In genomic region chr2:1654696-1655374, GRCh38 we compare ENCODE assay signal across 18 cellular contexts.
DNase-seq lines count a peak whose midpoint lies in the region; ATAC-seq, FAIRE-seq and TF ChIP-seq lines count a peak whose summit lies in the region.
"Had no signal": no experiment of that assay in that cellular context is flagged by ENCODE, and none has a peak within 500 bp of the region (broad histone marks: within the 10 kb centered on the region; RNA-seq: fewer than 3 reads in every experiment).

No MANE protein-coding gene starts in this region.

- H3K27me3 ChIP-seq in MG63 = no peaks in the 10 kb centered on the region
- no peaks in the 10 kb centered on the region for H3K27me3 ChIP-seq in mesenchymal stem cell (ENCODE audit: control insufficient read depth in 1 of 2, insufficient read depth in 1 of 2, low read length in 2 of 2)
- no peaks in the 10 kb centered on the region for H3K27me3 ChIP-seq in transverse colon
- H3K27me3 ChIP-seq in pancreas = no peaks in the 10 kb centered on the region
- no peaks in the 10 kb centered on the region for H3K27me3 ChIP-seq in tibial nerve

- H2BK120ac ChIP-seq in mesenchymal stem cell (ENCODE audit: low read depth, low read length) = no peak overlapping the region

- no peak overlapping the region for H3K23ac ChIP-seq in mesenchymal stem cell (ENCODE audit: low read length in 2 of 2)

- no peak overlapping the region for H3K18ac ChIP-seq in mesenchymal stem cell (ENCODE audit: low read depth in 1 of 2, low read length in 2 of 2)

- H4K8ac ChIP-seq in mesenchymal stem cell (ENCODE audit: low read length) = no peak overlapping the region

- H2BK5ac ChIP-seq in mesenchymal stem cell (ENCODE audit: low read depth, low read length, poor library complexity, severe bottlenecking) = peak overlapping the region; percentile 79

- no peak overlapping the region for H2BK15ac ChIP-seq in mesenchymal stem cell (ENCODE audit: low read depth, poor library complexity, severe bottlenecking)

- no peak overlapping the region for H3K4me3 ChIP-seq in MG63
- H3K4me3 ChIP-seq in mesenchymal stem cell (ENCODE audit: insufficient read depth in 1 of 2, low read depth in 1 of 2, low read length in 2 of 2) = no peak overlapping the region
- H3K4me3 ChIP-seq in transverse colon = no peak overlapping the region
- H3K4me3 ChIP-seq in pancreas = no peak overlapping the region
- H3K4me3 ChIP-seq in tibial nerve = no peak overlapping the region

- H3K4me1 ChIP-seq in mesenchymal stem cell (ENCODE audit: control insufficient read depth, insufficient read depth, low read depth, low read length) = peaks cover 50% of the 10 kb centered on the region
- H3K4me1 ChIP-seq in transverse colon = peaks cover 12 to 24% (median 20%) of the 10 kb centered on the region in 4 donors
- H3K4me1 ChIP-seq in pancreas = no peaks in the 10 kb centered on the region
- H3K4me1 ChIP-seq in tibial nerve = peaks cover 0 to 47% (median 6%) of the 10 kb centered on the region in 4 donors

- no peak for TF ChIP-seq EP300 in transverse colon (IDR thresholded peaks at IDR 0.05; ENCODE audit: low read depth)
- no peak for TF ChIP-seq EP300 in tibial nerve (IDR thresholded peaks at IDR 0.05)

- H2BK12ac ChIP-seq in mesenchymal stem cell (ENCODE audit: low read length in 2 of 2) = no peak overlapping the region

- TF ChIP-seq POLR2A in transverse colon (IDR thresholded peaks at IDR 0.05) = no peak
- no peak for TF ChIP-seq POLR2A in tibial nerve (IDR thresholded peaks at IDR 0.05)

- TF ChIP-seq CTCF in transverse colon (IDR thresholded peaks at IDR 0.05) (no peak), pancreas (IDR thresholded peaks at IDR 0.05) (no peak), tibial nerve (IDR thresholded peaks at IDR 0.05) (no peak)

- no peak overlapping the region for H2AFZ ChIP-seq in mesenchymal stem cell (ENCODE audit: low read depth, low read length)

- H3K36me3 ChIP-seq in MG63 (peaks cover 55% of the 10 kb centered on the region), mesenchymal stem cell (ENCODE audit: control insufficient read depth in 1 of 2, insufficient read depth in 2 of 2, low read depth in 1 of 2, low read length in 2 of 2) (peaks cover 24 to 51% of the 10 kb centered on the region in 2 experiments), transverse colon (no peaks in the 10 kb centered on the region), pancreas (no peaks in the 10 kb centered on the region), tibial nerve (peaks cover 0 to 28% (median 0%) of the 10 kb centered on the region in 3 donors)

- H3K4me2 ChIP-seq in mesenchymal stem cell (ENCODE audit: low read length, poor library complexity, severe bottlenecking) = no peak overlapping the region

- no peak for FAIRE-seq in pancreas (lab: Jason Lieb, UNC)

- peaks cover 13% of the 10 kb centered on the region for H3K79me1 ChIP-seq in mesenchymal stem cell (replicated peaks; ENCODE audit: low read length, poor library complexity, severe bottlenecking)

- ATAC-seq in pancreas (no peak), HG03460 (IDR thresholded peaks at IDR 0.05; ENCODE audit: unreplicated experiment) (no peak)
- ATAC-seq: WTC11 had no signal

- 82% methylated on average over 8 of the region's 8 CpGs for WGBS in mesenchymal stem cell
- 72 to 75% methylated on average over 7 to 8 of the region's 8 CpGs for WGBS in transverse colon (ENCODE audit: low coverage in 1 of 2), 2 donors
- 71 to 76% methylated on average over 8 of the region's 8 CpGs for WGBS in pancreas, 2 donors
- 72 to 82% methylated on average over 8 of the region's 8 CpGs for WGBS in tibial nerve, 2 donors

- H3K4ac ChIP-seq in mesenchymal stem cell (ENCODE audit: low read depth in 1 of 2, low read length in 2 of 2) = no peak overlapping the region

- peak overlapping the region; percentile 95 for H2AK5ac ChIP-seq in mesenchymal stem cell (ENCODE audit: low read length, severe bottlenecking)

- H3K9me3 ChIP-seq in MG63 (no peaks in the 10 kb centered on the region), mesenchymal stem cell (ENCODE audit: control insufficient read depth, low read length) (no peaks in the 10 kb centered on the region), transverse colon (no peaks in the 10 kb centered on the region), pancreas (no peaks in the 10 kb centered on the region), tibial nerve (no peaks in the 10 kb centered on the region)

- intact Hi-C loops in transverse colon (cut with DNase I; ENCODE audit: low total_unique reads) = no loop called here
- intact Hi-C loops in pancreas (cut with DNase I) = no loop called here

- peak overlapping the region in 1 of 2 experiments; percentile 19 for H3K14ac ChIP-seq in mesenchymal stem cell (ENCODE audit: low read length in 2 of 2)

- peak overlapping the region; percentile 89 for H3K27ac ChIP-seq in mesenchymal stem cell (ENCODE audit: low read length, poor library complexity, severe bottlenecking)
- peak overlapping the region; percentile 70 to 83 (median 75) for H3K27ac ChIP-seq in transverse colon
- H3K27ac ChIP-seq in pancreas = no peak overlapping the region
- H3K27ac ChIP-seq in tibial nerve = peak overlapping the region in 2 of 4 donors; percentile 81 to 84

- peak; percentile 26 for DNase-seq in MG63
- DNase-seq in dermis blood vessel endothelial cell = peak; percentile 29
- no peak for DNase-seq in mesenchymal stem cell
- DNase-seq in transverse colon = no peak
- no peak for DNase-seq in pancreas
- DNase-seq in tibial nerve (ENCODE audit: low spot score in 2 of 2) = no peak
- DNase-seq: activated naive CD4-positive, alpha-beta T cell treated with anti-CD3 and anti-CD28 coated beads, Interleukin-2, amount 50 U/mL, for 16 hours; C1 segment of cervical spinal cord; caudate nucleus; glutamatergic neuron; Karpas-422; naive B cell; NCI-H146; NCI-H510A; OCI-M1; substantia nigra had no signal

- H4K91ac ChIP-seq in mesenchymal stem cell (ENCODE audit: low read length) = no peak overlapping the region

- peak overlapping the region; percentile 71 for H3K9ac ChIP-seq in mesenchymal stem cell (ENCODE audit: low read length)

- in situ Hi-C loops in transverse colon (cut with MboI; ENCODE audit: low pct_ligation_motif_present in 1 of 4, low pct_unique_long_range_greater_than_20kb in 1 of 4, low sequenced_read_pairs in 3 of 4) = loop anchor here in 1 of 4 donors (10.0 kb wide), 1 partner anchor 90 kb away; the partner anchor contains the start of gene PXDN

Comparison
In these comparisons a context has a peak if more than half of its experiments do, and no peak if none do; other contexts are left out.
1. DNase-seq: peak in MG63 (single experiment) and dermis blood vessel endothelial cell (single experiment); none in mesenchymal stem cell (single experiment), transverse colon (single experiment), pancreas (0 of 6) and tibial nerve (0 of 2).
2. H3K27ac ChIP-seq: peak in mesenchymal stem cell (single experiment) and transverse colon (4 of 4); none in pancreas (0 of 4).